Comparison of ENCODE assay signal across 15 cellular contexts in the genomic region with DNA sequence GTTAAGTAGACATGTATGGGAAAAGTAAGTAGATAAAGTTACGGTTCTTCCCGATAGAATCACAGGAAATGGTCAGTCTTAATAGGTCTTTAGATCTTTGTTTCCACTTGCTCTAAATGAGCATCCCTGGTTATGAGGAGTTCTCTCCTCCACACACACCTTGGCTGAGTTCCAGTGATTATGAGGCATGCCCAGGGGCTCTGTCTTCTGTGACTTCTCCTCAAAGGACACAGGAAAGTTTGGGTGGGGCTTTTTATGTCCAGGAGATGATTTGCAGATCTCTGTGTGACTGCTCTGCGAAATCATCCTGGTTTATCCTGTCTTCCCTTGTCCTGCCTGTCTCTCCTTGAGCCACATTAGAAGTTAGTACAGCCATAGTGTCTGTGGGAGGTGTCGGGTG.
A peak's percentile ranks its signal among the peaks of the same experiment; 100 is the strongest.
DNase-seq lines count a peak whose midpoint lies in the region; ATAC-seq and TF ChIP-seq lines count a peak whose summit lies in the region.
"Had no signal": no experiment of that assay in that cellular context is flagged by ENCODE, and none has a peak within 500 bp of the region (broad histone marks: within the 10 kb centered on the region; RNA-seq: fewer than 3 reads in every experiment).

No MANE protein-coding gene starts in this region.

- DNase-seq in CD4-positive, CD25-positive, alpha-beta regulatory T cell, result no peak
- DNase-seq in LHCN-M2 (ENCODE audit: low read depth), result peak; percentile 35
- DNase-seq in mesenchymal stem cell, result no peak
- DNase-seq in lower leg skin (ENCODE audit: low spot score in 2 of 2), result no peak
- no peak for DNase-seq in NCI-H1105 (lab: John Stamatoyannopoulos, UW)
- DNase-seq in upper lobe of right lung, result no peak
- no peak for DNase-seq in KG1 (lab: John Stamatoyannopoulos, UW)
- DNase-seq: activated CD4-positive, alpha-beta T cell treated with anti-CD3 and anti-CD28 coated beads, Interleukin-2, amount 50 U/mL, for 1 hour; activated naive CD4-positive, alpha-beta T cell treated with anti-CD3 and anti-CD28 coated beads, Interleukin-2, amount 50 U/mL, for 16 hours; Calu3; effector CD4-positive, alpha-beta T cell; HFFc6; SIG-M5; sigmoid colon had no signal

- peaks cover 16% of the 10 kb centered on the region for H3K79me1 ChIP-seq in mesenchymal stem cell (replicated peaks; ENCODE audit: low read length, poor library complexity, severe bottlenecking)

- peaks cover 86% of the 10 kb centered on the region for H3K36me3 ChIP-seq in CD4-positive, CD25-positive, alpha-beta regulatory T cell (ENCODE audit: control insufficient read depth, insufficient read depth, low read length)
- H3K36me3 ChIP-seq in mesenchymal stem cell (ENCODE audit: control insufficient read depth in 1 of 2, insufficient read depth in 2 of 2, low read depth in 1 of 2, low read length in 2 of 2) (peaks cover 29 to 88% of the 10 kb centered on the region in 2 experiments), upper lobe of right lung (peaks cover 80% of the 10 kb centered on the region)

- H3K27me3 ChIP-seq in CD4-positive, CD25-positive, alpha-beta regulatory T cell (ENCODE audit: control insufficient read depth, insufficient read depth, low read length), result no peaks in the 10 kb centered on the region
- no peaks in the 10 kb centered on the region for H3K27me3 ChIP-seq in mesenchymal stem cell (ENCODE audit: control insufficient read depth in 1 of 2, insufficient read depth in 1 of 2, low read length in 2 of 2)
- H3K27me3 ChIP-seq in upper lobe of right lung, result no peaks in the 10 kb centered on the region
- H3K27me3 ChIP-seq: sigmoid colon had no signal

- no peak overlapping the region for H3K23ac ChIP-seq in mesenchymal stem cell (ENCODE audit: low read length in 2 of 2)

- H2AFZ ChIP-seq in mesenchymal stem cell (ENCODE audit: low read depth, low read length), result no peak overlapping the region

- no peak overlapping the region for H3K27ac ChIP-seq in CD4-positive, CD25-positive, alpha-beta regulatory T cell (ENCODE audit: insufficient read depth, low read length, poor library complexity, severe bottlenecking)
- H3K27ac ChIP-seq in mesenchymal stem cell (ENCODE audit: low read length, poor library complexity, severe bottlenecking) (no peak overlapping the region), upper lobe of right lung (no peak overlapping the region)

- peaks cover 2% of the 10 kb centered on the region for H3K4me1 ChIP-seq in CD4-positive, CD25-positive, alpha-beta regulatory T cell (ENCODE audit: control insufficient read depth, insufficient read depth, low read length, poor library complexity, severe bottlenecking)
- peaks cover 10% of the 10 kb centered on the region for H3K4me1 ChIP-seq in mesenchymal stem cell (ENCODE audit: control insufficient read depth, insufficient read depth, low read depth, low read length)
- peaks cover 44% of the 10 kb centered on the region for H3K4me1 ChIP-seq in upper lobe of right lung

- no peak overlapping the region for H3K4me2 ChIP-seq in mesenchymal stem cell (ENCODE audit: low read length, poor library complexity, severe bottlenecking)

- H3K27me3 Mint-ChIP-seq in CD4-positive, CD25-positive, alpha-beta regulatory T cell, result no peaks in the 10 kb centered on the region
- H3K27me3 Mint-ChIP-seq in brain, result peaks cover 2% of the 10 kb centered on the region

- peak overlapping the region; percentile 4 to 86 (median 35) for H3K27ac Mint-ChIP-seq in CD4-positive, CD25-positive, alpha-beta regulatory T cell
- peak overlapping the region in 3 of 5 experiments; percentile 10 to 56 (median 21) for H3K27ac Mint-ChIP-seq in brain
- H3K27ac Mint-ChIP-seq: HFFc6 had no signal

- H4K8ac ChIP-seq in mesenchymal stem cell (ENCODE audit: low read length), result no peak overlapping the region

- H3K36me3 Mint-ChIP-seq in CD4-positive, CD25-positive, alpha-beta regulatory T cell, result peaks cover 52% of the 10 kb centered on the region
- peaks cover 82% of the 10 kb centered on the region for H3K36me3 Mint-ChIP-seq in brain

- WGBS in mesenchymal stem cell, result 96% methylated on average over 3 of the region's 4 CpGs
- 61 to 69% methylated on average over 4 of the region's 4 CpGs for WGBS in lower leg skin, 2 donors

- H2BK15ac ChIP-seq in mesenchymal stem cell (ENCODE audit: low read depth, poor library complexity, severe bottlenecking), result no peak overlapping the region

- no peak for ATAC-seq in CD4-positive, CD25-positive, alpha-beta regulatory T cell (ENCODE audit: low read depth in 2 of 2)
- no peak for ATAC-seq in upper lobe of right lung

- H3K14ac ChIP-seq in mesenchymal stem cell (ENCODE audit: low read length in 2 of 2), result no peak overlapping the region

- no peak overlapping the region for H2BK12ac ChIP-seq in mesenchymal stem cell (ENCODE audit: low read length in 2 of 2)

- no peak overlapping the region for H2BK120ac ChIP-seq in mesenchymal stem cell (ENCODE audit: low read depth, low read length)

- H2BK5ac ChIP-seq in mesenchymal stem cell (ENCODE audit: low read depth, low read length, poor library complexity, severe bottlenecking), result no peak overlapping the region

- H3K9ac ChIP-seq in mesenchymal stem cell (ENCODE audit: low read length), result no peak overlapping the region

- no peak overlapping the region for H4K91ac ChIP-seq in mesenchymal stem cell (ENCODE audit: low read length)

- no peaks in the 10 kb centered on the region for H3K9me3 Mint-ChIP-seq in CD4-positive, CD25-positive, alpha-beta regulatory T cell
- H3K9me3 Mint-ChIP-seq in brain, result no peaks in the 10 kb centered on the region
- H3K9me3 Mint-ChIP-seq: HFFc6 had no signal

- intact Hi-C loops in lower leg skin (cut with DNase I; ENCODE audit: low total_unique reads) (no loop called here), upper lobe of right lung (cut with DNase I) (no loop called here)

- H3K9me3 ChIP-seq in CD4-positive, CD25-positive, alpha-beta regulatory T cell (ENCODE audit: control insufficient read depth in 2 of 2, low read length in 2 of 2), result no peaks in the 10 kb centered on the region
- H3K9me3 ChIP-seq in mesenchymal stem cell (ENCODE audit: control insufficient read depth, low read length) (no peaks in the 10 kb centered on the region), upper lobe of right lung (no peaks in the 10 kb centered on the region)
- H3K9me3 ChIP-seq: sigmoid colon had no signal

- peak overlapping the region; percentile 9 to 55 for H3K4ac ChIP-seq in mesenchymal stem cell (ENCODE audit: low read depth in 1 of 2, low read length in 2 of 2)

- H3K18ac ChIP-seq in mesenchymal stem cell (ENCODE audit: low read depth in 1 of 2, low read length in 2 of 2), result peak overlapping the region; percentile 11 to 56

- no peak overlapping the region for H3K4me3 Mint-ChIP-seq in CD4-positive, CD25-positive, alpha-beta regulatory T cell
- no peak overlapping the region for H3K4me3 Mint-ChIP-seq in brain
- H3K4me3 Mint-ChIP-seq: HFFc6 had no signal

- H3K4me1 Mint-ChIP-seq in CD4-positive, CD25-positive, alpha-beta regulatory T cell, result peaks cover 6 to 30% (median 11%) of the 10 kb centered on the region in 4 donors
- H3K4me1 Mint-ChIP-seq in brain, result peaks cover 48% of the 10 kb centered on the region

- no peak overlapping the region for H3K4me3 ChIP-seq in CD4-positive, CD25-positive, alpha-beta regulatory T cell (ENCODE audit: low read depth, low read length)
- H3K4me3 ChIP-seq in mesenchymal stem cell (ENCODE audit: insufficient read depth in 1 of 2, low read depth in 1 of 2, low read length in 2 of 2) (no peak overlapping the region), lower leg skin (ENCODE audit: low read depth, poor library complexity, severe bottlenecking) (no peak overlapping the region), upper lobe of right lung (no peak overlapping the region)
- H3K4me3 ChIP-seq: sigmoid colon had no signal

- TF ChIP-seq CTCF in brain (conservative IDR thresholded peaks at IDR 0.05) (no peak), lower leg skin (IDR thresholded peaks at IDR 0.05) (no peak), upper lobe of right lung (IDR thresholded peaks at IDR 0.05) (no peak)

- no peak overlapping the region for H2AK5ac ChIP-seq in mesenchymal stem cell (ENCODE audit: low read length, severe bottlenecking)

- no peak for TF ChIP-seq POLR2A in lower leg skin (IDR thresholded peaks at IDR 0.05)
